In genomic region chr5:2140501-2140900, GRCh38 we compare ENCODE assay signal across 31 cellular contexts.
"Had no signal": no experiment of that assay in that cellular context is flagged by ENCODE, and none has a peak within 500 bp of the region (broad histone marks: within the 10 kb centered on the region; RNA-seq: fewer than 3 reads in every experiment).

No MANE protein-coding gene starts in this region.

- H3K4me3 ChIP-seq: ascending aorta, breast epithelium, cardiac muscle cell, colonic mucosa, dorsolateral prefrontal cortex, esophagus muscularis mucosa, gastrocnemius medialis had no signal

- H3K9me3 ChIP-seq: ascending aorta, colonic mucosa, gastrocnemius medialis had no signal

- H3K27me3 Mint-ChIP-seq: activated CD4-positive, alpha-beta memory T cell treated with anti-CD3 and anti-CD28 coated beads, Interleukin-2, amount 10 ng/mL, durations not matched to agents 7 days and 5 days; activated CD4-positive, alpha-beta T cell treated with anti-CD3 and anti-CD28 coated beads, Interleukin-2, amount 10 ng/mL, durations not matched to agents 24 days and 14 days; dendritic cell treated with granulocyte-macrophage colony-stimulating factor and Interleukin-4, amounts not matched to agents 40 ng/mL and 50 ng/mL, for 4 days had no signal

- ATAC-seq: activated CD4-positive, alpha-beta T cell treated with anti-CD3 and anti-CD28 coated beads for 36 hours; activated naive CD4-positive, alpha-beta T cell treated with anti-CD3 and anti-CD28 coated beads, Interleukin-2, amount 50 U/mL, for 72 hours; activated T-cell treated with anti-CD3 and anti-CD28 coated beads, Interleukin-2, amount 50 U/mL, for 72 hours; foreskin keratinocyte; gastrocnemius medialis had no signal

- H3K4me1 ChIP-seq: ascending aorta, breast epithelium, colonic mucosa, esophagus muscularis mucosa, foreskin keratinocyte, gastrocnemius medialis had no signal

- DNase-seq: activated CD4-positive, alpha-beta memory T cell treated with anti-CD3 and anti-CD28 coated beads, Interleukin-2, amount 10 ng/mL, durations not matched to agents 7 days and 5 days; activated CD4-positive, alpha-beta T cell treated with anti-CD3 and anti-CD28 coated beads for 36 hours; activated CD4-positive, alpha-beta T cell treated with anti-CD3 and anti-CD28 coated beads, Interleukin-2, amount 10 ng/mL, durations not matched to agents 24 days and 14 days; activated CD4-positive, alpha-beta T cell treated with anti-CD3 and anti-CD28 coated beads, Interleukin-2, amount 50 U/mL, for 4 hours; activated CD4-positive, CD25-positive, alpha-beta regulatory T cell; activated CD4-positive, CD25-positive, alpha-beta regulatory T cell treated with anti-CD3 and anti-CD28 coated beads, Interleukin-2, amount 50 U/mL, for 72 hours; activated CD8-positive, alpha-beta memory T cell treated with anti-CD3 and anti-CD28 coated beads, Interleukin-2, amount 50 U/mL, for 48 hours; activated gamma-delta T cell; activated naive CD4-positive, alpha-beta T cell; activated naive CD4-positive, alpha-beta T cell treated with anti-CD3 and anti-CD28 coated beads, Interleukin-2, amount 10 ng/mL, durations not matched to agents 7 days and 5 days; activated naive CD8-positive, alpha-beta T cell treated with anti-CD3 and anti-CD28 coated beads, Interleukin-2, amount 10 ng/mL, durations not matched to agents 7 days and 5 days; activated T-cell treated with anti-CD3 and anti-CD28 coated beads for 4 hours; activated T-cell treated with anti-CD3 and anti-CD28 coated beads, Interleukin-2, amount 50 U/mL, for 24 hours; activated T-cell treated with anti-CD3 and anti-CD28 coated beads, Interleukin-2, amount 50 U/mL, for 72 hours; central memory CD4-positive, alpha-beta T cell; cerebellar nuclear complex; colonic mucosa; effector memory CD4-positive, alpha-beta T cell; erythroblast; foreskin keratinocyte; gastrocnemius medialis; glutamatergic neuron; T-helper 2 cell had no signal

- H3K4me3 Mint-ChIP-seq: activated CD4-positive, alpha-beta memory T cell treated with anti-CD3 and anti-CD28 coated beads, Interleukin-2, amount 10 ng/mL, durations not matched to agents 7 days and 5 days; activated CD4-positive, alpha-beta T cell treated with anti-CD3 and anti-CD28 coated beads for 36 hours; activated CD4-positive, alpha-beta T cell treated with anti-CD3 and anti-CD28 coated beads, Interleukin-2, amount 10 ng/mL, durations not matched to agents 24 days and 14 days; activated naive CD4-positive, alpha-beta T cell treated with anti-CD3 and anti-CD28 coated beads, Interleukin-2, amount 10 ng/mL, durations not matched to agents 7 days and 5 days; activated naive CD8-positive, alpha-beta T cell treated with anti-CD3 and anti-CD28 coated beads, Interleukin-2, amount 10 ng/mL, durations not matched to agents 7 days and 5 days; activated T-cell treated with anti-CD3 and anti-CD28 coated beads, Interleukin-2, amount 50 U/mL, for 24 hours; activated T-cell treated with anti-CD3 and anti-CD28 coated beads, Interleukin-2, amount 50 U/mL, for 72 hours; brain; dendritic cell treated with granulocyte-macrophage colony-stimulating factor and Interleukin-4, amounts not matched to agents 40 ng/mL and 50 ng/mL, for 4 days had no signal

- H3K27me3 ChIP-seq: ascending aorta, cardiac muscle cell, colonic mucosa, foreskin keratinocyte, gastrocnemius medialis had no signal

- H3K9me3 Mint-ChIP-seq: activated CD4-positive, alpha-beta memory T cell treated with anti-CD3 and anti-CD28 coated beads, Interleukin-2, amount 10 ng/mL, durations not matched to agents 7 days and 5 days; activated naive CD4-positive, alpha-beta T cell treated with anti-CD3 and anti-CD28 coated beads, Interleukin-2, amount 10 ng/mL, durations not matched to agents 7 days and 5 days; activated naive CD8-positive, alpha-beta T cell treated with anti-CD3 and anti-CD28 coated beads, Interleukin-2, amount 10 ng/mL, durations not matched to agents 7 days and 5 days; activated T-cell treated with anti-CD3 and anti-CD28 coated beads, Interleukin-2, amount 50 U/mL, for 72 hours had no signal

- H3K27ac Mint-ChIP-seq: activated CD4-positive, alpha-beta memory T cell treated with anti-CD3 and anti-CD28 coated beads, Interleukin-2, amount 10 ng/mL, durations not matched to agents 7 days and 5 days; activated CD4-positive, alpha-beta T cell treated with anti-CD3 and anti-CD28 coated beads for 36 hours; activated CD4-positive, alpha-beta T cell treated with anti-CD3 and anti-CD28 coated beads, Interleukin-2, amount 10 ng/mL, durations not matched to agents 24 days and 14 days; activated naive CD4-positive, alpha-beta T cell treated with anti-CD3 and anti-CD28 coated beads, Interleukin-2, amount 10 ng/mL, durations not matched to agents 7 days and 5 days; activated naive CD8-positive, alpha-beta T cell treated with anti-CD3 and anti-CD28 coated beads, Interleukin-2, amount 10 ng/mL, durations not matched to agents 7 days and 5 days; activated T-cell treated with anti-CD3 and anti-CD28 coated beads, Interleukin-2, amount 50 U/mL, for 24 hours; activated T-cell treated with anti-CD3 and anti-CD28 coated beads, Interleukin-2, amount 50 U/mL, for 72 hours; dendritic cell treated with granulocyte-macrophage colony-stimulating factor and Interleukin-4, amounts not matched to agents 40 ng/mL and 50 ng/mL, for 4 days had no signal

- H3K36me3 Mint-ChIP-seq: activated naive CD4-positive, alpha-beta T cell treated with anti-CD3 and anti-CD28 coated beads, Interleukin-2, amount 10 ng/mL, durations not matched to agents 7 days and 5 days; activated naive CD8-positive, alpha-beta T cell treated with anti-CD3 and anti-CD28 coated beads, Interleukin-2, amount 10 ng/mL, durations not matched to agents 7 days and 5 days; brain had no signal

- H3K27ac ChIP-seq: ascending aorta, breast epithelium, cardiac muscle cell, colonic mucosa, dorsolateral prefrontal cortex, esophagus muscularis mucosa, foreskin keratinocyte, gastrocnemius medialis had no signal

- H3K36me3 ChIP-seq: ascending aorta, breast epithelium, cardiac muscle cell, colonic mucosa, esophagus muscularis mucosa, gastrocnemius medialis had no signal

- H3K4me1 Mint-ChIP-seq: activated CD4-positive, alpha-beta memory T cell treated with anti-CD3 and anti-CD28 coated beads, Interleukin-2, amount 10 ng/mL, durations not matched to agents 7 days and 5 days; activated naive CD4-positive, alpha-beta T cell treated with anti-CD3 and anti-CD28 coated beads, Interleukin-2, amount 10 ng/mL, durations not matched to agents 7 days and 5 days; activated naive CD8-positive, alpha-beta T cell treated with anti-CD3 and anti-CD28 coated beads, Interleukin-2, amount 10 ng/mL, durations not matched to agents 7 days and 5 days had no signal
